26 cellular contexts compared by ENCODE assay signal in the genomic region with DNA sequence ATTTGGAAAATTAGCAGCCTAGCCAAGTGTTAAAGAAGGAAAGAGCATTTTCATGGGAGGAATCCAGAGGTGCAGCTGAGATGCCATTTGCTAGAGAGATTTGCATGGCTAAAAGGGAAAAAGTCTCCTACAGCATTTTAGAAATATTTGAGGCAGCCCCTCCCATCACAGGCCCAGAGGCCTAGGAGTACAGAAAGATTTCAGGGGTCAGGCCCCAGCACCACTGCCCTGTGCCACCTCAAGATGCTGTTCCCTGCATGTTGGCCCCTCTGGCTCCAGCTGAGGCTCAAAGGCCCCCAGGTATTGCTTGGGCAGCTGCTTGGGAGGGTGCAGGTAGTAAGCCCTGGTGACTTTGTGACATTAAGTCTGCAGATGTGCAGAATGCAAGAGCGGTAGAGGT.
"Had no signal": no experiment of that assay in that cellular context is flagged by ENCODE, and none has a peak within 500 bp of the region (broad histone marks: within the 10 kb centered on the region; RNA-seq: fewer than 3 reads in every experiment).

No MANE protein-coding gene starts in this region.

- H3K27me3 ChIP-seq: neural progenitor cell, ovary, right lobe of liver, sigmoid colon, stomach, thyroid gland, tibial nerve, upper lobe of left lung, vagina had no signal

- H3K4me3 ChIP-seq: neural progenitor cell, ovary, psoas muscle, right lobe of liver, sigmoid colon, stomach, thoracic aorta, thyroid gland, tibial nerve, upper lobe of left lung, vagina had no signal

- H3K9ac ChIP-seq: neural progenitor cell, parathyroid adenoma had no signal

- H3K4me2 ChIP-seq: neural progenitor cell had no signal

- FAIRE-seq: small intestine, urothelium cell line had no signal

- ATAC-seq: natural killer cell; psoas muscle; right cardiac atrium; right lobe of liver; stimulated activated effector memory CD8-positive, alpha-beta T cell treated with anti-CD3 and anti-CD28 coated beads, Interleukin-12 subunit alpha, Interleukin-12 subunit beta, amount 100 ng/mL, for 72 hours; stimulated activated naive B cell treated with anti-CD40 and anti-IgM and Interleukin-4, amounts not matched to agents 10 μg/mL and 1 μg/mL and 100 μg/mL, for 72 hours had no signal

- H3K9me3 ChIP-seq: ovary, right lobe of liver, thoracic aorta, thyroid gland, vagina had no signal

- H3K27ac ChIP-seq: neural progenitor cell, ovary, parathyroid adenoma, psoas muscle, right lobe of liver, sigmoid colon, stomach, thyroid gland, tibial nerve, upper lobe of left lung, vagina had no signal

- DNase-seq: natural killer cell; occipital lobe; ovary; posterior cingulate gyrus; psoas muscle; right lobe of liver; sigmoid colon; small intestine; stimulated activated CD4-positive, alpha-beta T cell treated with anti-CD3 and anti-CD28 coated beads, Interleukin-15, amount 100 ng/mL, for 24 hours; stimulated activated CD4-positive, alpha-beta T cell treated with anti-CD3 and anti-CD28 coated beads, Interleukin-2, amount 100 ng/mL, for 24 hours; stimulated activated CD4-positive, alpha-beta T cell treated with anti-CD3 and anti-CD28 coated beads, Interleukin-2, amount 100 ng/mL, for 48 hours; stimulated activated CD4-positive, alpha-beta T cell treated with anti-CD3 and anti-CD28 coated beads, Interleukin-4, amount 100 ng/mL, for 24 hours; stimulated activated naive B cell treated with anti-CD40 and anti-IgM and Interleukin-4, amounts not matched to agents 10 μg/mL and 1 μg/mL and 100 μg/mL, for 72 hours; stimulated activated naive CD4-positive, alpha-beta T cell treated with Interleukin-2 at 50 U/mL for 16 hours; stomach; thyroid gland; trophoblast cell; upper lobe of left lung had no signal

- H3K4me1 ChIP-seq: neural progenitor cell, parathyroid adenoma, psoas muscle, vagina had no signal

- H3K36me3 ChIP-seq: neural progenitor cell, ovary, right lobe of liver, sigmoid colon, stomach, thoracic aorta, thyroid gland, tibial nerve, upper lobe of left lung, vagina had no signal
